In genomic region chr19:37468961-37469777, GRCh38 we compare ENCODE assay signal across 8 cellular contexts. TPM values are rescaled to one million over a fixed set of nuclear protein-coding genes. Genes with fewer than 3 reads are reported as not detected.
DNase-seq lines count a peak whose midpoint lies in the region; ATAC-seq and TF ChIP-seq lines count a peak whose summit lies in the region.

Gene ZNF570, plus strand, starts transcription at chr19:37469356. Its CDS starts 999 bp downstream, at chr19:37470355.

- H3K4me1 ChIP-seq in left lung, result peaks cover 4 to 32% of the 10 kb centered on the region in 2 donors

- POLR2A ChIA-PET in activated CD4-positive, alpha-beta T cell treated with anti-CD3 and anti-CD28 coated beads, Interleukin-2, amount 10 ng/mL, durations not matched to agents 7 days and 5 days (lab: Charles Lee), result interaction anchor here (0.6 to 0.7 kb wide), 2 partner anchors 126 to 433 kb away, joined by 3 to 4 read pairs; partner anchors contain the start of genes ZNF540 and ZNF571

- CTCF ChIA-PET in activated CD4-positive, alpha-beta T cell treated with anti-CD3 and anti-CD28 coated beads, Interleukin-2, amount 10 ng/mL, durations not matched to agents 7 days and 5 days (lab: Charles Lee), result interaction anchor here (0.5 to 1.4 kb wide), 3 partner anchors 82 to 340 kb away, joined by 3 to 7 read pairs (median 4); partner anchors contain the start of gene ZNF573

- TF ChIP-seq CTCF in 22Rv1 (IDR thresholded peaks at IDR 0.05) (no peak), left lung (IDR thresholded peaks at IDR 0.05) (no peak)

- H3K4me1 Mint-ChIP-seq in activated CD4-positive, alpha-beta T cell treated with anti-CD3 and anti-CD28 coated beads, Interleukin-2, amount 10 ng/mL, durations not matched to agents 7 days and 5 days, result peaks cover 37% of the 10 kb centered on the region

- H3K27me3 ChIP-seq in left lung, result no peaks in the 10 kb centered on the region

- H3K27ac Mint-ChIP-seq in activated CD4-positive, alpha-beta T cell treated with anti-CD3 and anti-CD28 coated beads, Interleukin-2, amount 10 ng/mL, durations not matched to agents 7 days and 5 days, result peak within 1 kb of the TSS; percentile 98

- H3K4me3 ChIP-seq in left lung, result peak within 1 kb of the TSS; percentile 76 to 88

- H3K4me3 Mint-ChIP-seq in activated CD4-positive, alpha-beta T cell treated with anti-CD3 and anti-CD28 coated beads, Interleukin-2, amount 10 ng/mL, durations not matched to agents 7 days and 5 days, result peak within 1 kb of the TSS; percentile 94

- intact Hi-C loops in left lung (cut with DNase I), result no loop called here

- peaks cover 19% of the 10 kb centered on the region for H3K9me3 Mint-ChIP-seq in activated CD4-positive, alpha-beta T cell treated with anti-CD3 and anti-CD28 coated beads, Interleukin-2, amount 10 ng/mL, durations not matched to agents 7 days and 5 days

- no peaks in the 10 kb centered on the region for H3K27me3 Mint-ChIP-seq in activated CD4-positive, alpha-beta T cell treated with anti-CD3 and anti-CD28 coated beads, Interleukin-2, amount 10 ng/mL, durations not matched to agents 7 days and 5 days

- peaks cover 48% of the 10 kb centered on the region for H3K36me3 Mint-ChIP-seq in activated CD4-positive, alpha-beta T cell treated with anti-CD3 and anti-CD28 coated beads, Interleukin-2, amount 10 ng/mL, durations not matched to agents 7 days and 5 days (ENCODE audit: low read depth)

- peak; percentile 74 for TF ChIP-seq POLR2A in GM18526 (IDR thresholded peaks at IDR 0.05; ENCODE audit: extremely low read depth, insufficient read length)

- ATAC-seq in HG03103 (IDR thresholded peaks at IDR 0.05; ENCODE audit: low read depth, unreplicated experiment) (peak; percentile 54), left lung (peak; percentile 87)

- DNase-seq in NCI-H460 (ENCODE audit: extremely low read depth, low read depth), result peak; percentile 40
- DNase-seq in activated CD4-positive, alpha-beta T cell treated with anti-CD3 and anti-CD28 coated beads, Interleukin-2, amount 10 ng/mL, durations not matched to agents 7 days and 5 days, result peak; percentile 90
- peak; percentile 69 for DNase-seq in dedifferentiated amniotic fluid mesenchymal stem cell (ENCODE audit: extremely low spot score)
- DNase-seq in left lung, result peak; percentile 90 to 94
- peak; percentile 86 to 88 for DNase-seq in stimulated activated CD4-positive, alpha-beta T cell treated with anti-CD3 and anti-CD28 coated beads, Interleukin-2, amount 100 ng/mL, for 24 hours

- peaks cover 0 to 36% of the 10 kb centered on the region in 2 donors for H3K9me3 ChIP-seq in left lung

- H3K27ac ChIP-seq in 22Rv1 (peak within 1 kb of the TSS; percentile 95), left lung (peak within 1 kb of the TSS; percentile 89 to 90)

- peaks cover 0 to 22% of the 10 kb centered on the region in 2 donors for H3K36me3 ChIP-seq in left lung

RNA-seq across cellular contexts. Expression of gene ZNF570, which starts in this region (rescaled TPM):
- 1.1 and 3.2 TPM in 2 replicates for total RNA-seq in NCI-H460 (2014; rRNA removed; shearing (Covaris generic))
- 0.68 and 4.7 TPM in 2 replicates for polyA plus RNA-seq in NCI-H460 (2014; cell fraction: nucleus; rRNA removed)
- 1 to 10 TPM; 6.1 to 7.3 TPM for total RNA-seq in activated CD4-positive, alpha-beta T cell treated with anti-CD3 and anti-CD28 coated beads, Interleukin-2, amount 10 ng/mL, durations not matched to agents 7 days and 5 days
- total RNA-seq in left lung, result 1 to 10 TPM; 4.1 to 4.8 TPM

Comparison
In these comparisons a context has a peak if more than half of its experiments do, and no peak if none do; other contexts are left out.
1. Peak in every context shown above with its lines: DNase-seq, ATAC-seq, H3K4me3 ChIP-seq and H3K27ac ChIP-seq.
2. DNase-seq: peak in every context shown above with its lines; median percentile 92 in left lung; 90 in activated CD4-positive, alpha-beta T cell treated with anti-CD3 and anti-CD28 coated beads, Interleukin-2, amount 10 ng/mL, durations not matched to agents 7 days and 5 days; 87 in stimulated activated CD4-positive, alpha-beta T cell treated with anti-CD3 and anti-CD28 coated beads, Interleukin-2, amount 100 ng/mL, for 24 hours; 69 in dedifferentiated amniotic fluid mesenchymal stem cell; 40 in NCI-H460.